Comparison of ENCODE assay signal across 8 cellular contexts in the genomic region with DNA sequence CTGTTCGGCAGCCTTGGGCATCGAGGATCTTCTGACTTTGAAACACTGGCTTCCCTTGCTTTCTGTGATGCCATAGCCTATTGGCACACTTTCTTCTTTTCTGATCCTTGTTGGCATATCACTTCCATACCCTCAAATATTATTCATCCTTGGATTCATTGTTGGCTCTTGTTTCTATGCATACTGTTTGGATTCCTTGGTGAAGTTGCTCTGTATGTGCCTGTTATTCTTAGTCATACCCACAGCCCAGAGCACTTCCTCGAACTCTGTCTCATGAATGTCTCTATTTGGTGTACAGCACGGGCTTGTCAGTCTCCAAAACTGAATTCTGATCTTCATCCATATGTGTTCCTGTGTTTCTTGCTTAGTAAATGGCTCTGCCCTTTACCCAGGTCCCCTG.
DNase-seq lines count a peak whose midpoint lies in the region; ATAC-seq, FAIRE-seq and TF ChIP-seq lines count a peak whose summit lies in the region.
"Not testable (repeated sequence)": the region's sequence is repeated elsewhere in the genome, so short reads cannot be mapped to it uniquely, and the experiment has no call there.

No MANE protein-coding gene starts in this region.

- H2AFZ ChIP-seq in OCI-LY1 (ENCODE audit: low read length), result not testable (repeated sequence)

- not testable (repeated sequence) for H3K79me2 ChIP-seq in OCI-LY1 (ENCODE audit: insufficient read depth, low read length)

- not testable (repeated sequence) for H3K9me3 ChIP-seq in A549; OCI-LY1 (ENCODE audit: low read length); RWPE2 (ENCODE audit: severe bottlenecking); left lung

- H3K36me3 Mint-ChIP-seq in HFFc6 (ENCODE audit: low read depth); activated naive CD4-positive, alpha-beta T cell treated with anti-CD3 and anti-CD28 coated beads, Interleukin-2, amount 10 ng/mL, durations not matched to agents 7 days and 5 days; dendritic cell treated with granulocyte-macrophage colony-stimulating factor and Interleukin-4, amounts not matched to agents 40 ng/mL and 50 ng/mL, for 4 days (ENCODE audit: low read depth); stimulated activated memory B cell treated with anti-CD40 and anti-IgM and Interleukin-4, amounts not matched to agents 10 μg/mL and 1 μg/mL and 100 μg/mL, for 72 hours: not testable (repeated sequence)

- not testable (repeated sequence) for H3K4me3 Mint-ChIP-seq in HFFc6; activated naive CD4-positive, alpha-beta T cell treated with anti-CD3 and anti-CD28 coated beads, Interleukin-2, amount 10 ng/mL, durations not matched to agents 7 days and 5 days; dendritic cell treated with granulocyte-macrophage colony-stimulating factor and Interleukin-4, amounts not matched to agents 40 ng/mL and 50 ng/mL, for 4 days; stimulated activated memory B cell treated with anti-CD40 and anti-IgM and Interleukin-4, amounts not matched to agents 10 μg/mL and 1 μg/mL and 100 μg/mL, for 72 hours

- not testable (repeated sequence) for H3K4me3 ChIP-seq in A549; RWPE2 (ENCODE audit: severe bottlenecking); left lung
- H3K4me3 ChIP-seq in OCI-LY1 (ENCODE audit: low read depth, low read length, poor library complexity, severe bottlenecking), result peak overlapping the region; percentile 18

- not testable (repeated sequence) for TF ChIP-seq EP300 in A549 (IDR thresholded peaks at IDR 0.05)

- not testable (repeated sequence) for H3K27me3 Mint-ChIP-seq in HFFc6 (ENCODE audit: insufficient read depth); activated naive CD4-positive, alpha-beta T cell treated with anti-CD3 and anti-CD28 coated beads, Interleukin-2, amount 10 ng/mL, durations not matched to agents 7 days and 5 days; stimulated activated memory B cell treated with anti-CD40 and anti-IgM and Interleukin-4, amounts not matched to agents 10 μg/mL and 1 μg/mL and 100 μg/mL, for 72 hours
- H3K27me3 Mint-ChIP-seq in dendritic cell treated with granulocyte-macrophage colony-stimulating factor and Interleukin-4, amounts not matched to agents 40 ng/mL and 50 ng/mL, for 4 days, result peaks cover 13% of the 10 kb centered on the region

- peak overlapping the region; percentile 30; the same call in 1 of the 2 replicates for H3K9ac ChIP-seq in OCI-LY1 (ENCODE audit: low read length)

- peaks cover 19% of the 10 kb centered on the region for H3K4me1 Mint-ChIP-seq in HFFc6 (ENCODE audit: low read depth)
- H3K4me1 Mint-ChIP-seq in activated naive CD4-positive, alpha-beta T cell treated with anti-CD3 and anti-CD28 coated beads, Interleukin-2, amount 10 ng/mL, durations not matched to agents 7 days and 5 days, result not testable (repeated sequence)
- H3K4me1 Mint-ChIP-seq in dendritic cell treated with granulocyte-macrophage colony-stimulating factor and Interleukin-4, amounts not matched to agents 40 ng/mL and 50 ng/mL, for 4 days (ENCODE audit: low read depth), result peaks cover 39% of the 10 kb centered on the region
- peaks cover 50% of the 10 kb centered on the region for H3K4me1 Mint-ChIP-seq in stimulated activated memory B cell treated with anti-CD40 and anti-IgM and Interleukin-4, amounts not matched to agents 10 μg/mL and 1 μg/mL and 100 μg/mL, for 72 hours

- POLR2A ChIA-PET in A549 (lab: Yijun Ruan, JAX), result not testable (repeated sequence)

- H3F3A ChIP-seq in OCI-LY1 (ENCODE audit: insufficient read depth, low read length), result not testable (repeated sequence)

- WGBS in A549 (ENCODE audit: missing lambda C conversion rate), result 32% methylated on average over 4 of the region's 4 CpGs

- not testable (repeated sequence) for H3K9me3 Mint-ChIP-seq in HFFc6; activated naive CD4-positive, alpha-beta T cell treated with anti-CD3 and anti-CD28 coated beads, Interleukin-2, amount 10 ng/mL, durations not matched to agents 7 days and 5 days; dendritic cell treated with granulocyte-macrophage colony-stimulating factor and Interleukin-4, amounts not matched to agents 40 ng/mL and 50 ng/mL, for 4 days; stimulated activated memory B cell treated with anti-CD40 and anti-IgM and Interleukin-4, amounts not matched to agents 10 μg/mL and 1 μg/mL and 100 μg/mL, for 72 hours

- H4K20me1 ChIP-seq in OCI-LY1 (ENCODE audit: insufficient read depth, low read length), result not testable (repeated sequence)

- not testable (repeated sequence) for TF ChIP-seq POLR2A in A549 (IDR thresholded peaks at IDR 0.05; ENCODE audit: low read length)

- not testable (repeated sequence) for TF ChIP-seq RAD21 in A549 (conservative IDR thresholded peaks at IDR 0.05 in 1 of 2, IDR thresholded peaks at IDR 0.05 in 1 of 2)

- H3K4me1 ChIP-seq in A549; RWPE2 (ENCODE audit: insufficient read depth, poor library complexity, severe bottlenecking); left lung: not testable (repeated sequence)
- peaks cover 76% of the 10 kb centered on the region for H3K4me1 ChIP-seq in OCI-LY1 (ENCODE audit: insufficient read depth, low read length, severe bottlenecking)

- H3K4me2 ChIP-seq in A549, result not testable (repeated sequence)
- peak overlapping the region; percentile 48 for H3K4me2 ChIP-seq in OCI-LY1 (ENCODE audit: low read length)

- H3K9me2 ChIP-seq in OCI-LY1 (ENCODE audit: low read depth, low read length), result not testable (repeated sequence)

- DNase-seq in A549 (ENCODE audit: low read depth in 1 of 2, low spot score in 1 of 2); RWPE2 (ENCODE audit: low spot score); activated naive CD4-positive, alpha-beta T cell treated with anti-CD3 and anti-CD28 coated beads, Interleukin-2, amount 10 ng/mL, durations not matched to agents 7 days and 5 days; left lung: not testable (repeated sequence)
- peak; percentile 71 for DNase-seq in HFFc6

- not testable (repeated sequence) for H3K27ac ChIP-seq in A549, left lung
- peak overlapping the region; percentile 80 for H3K27ac ChIP-seq in OCI-LY1 (ENCODE audit: low read depth, low read length, poor library complexity, severe bottlenecking)
- H3K27ac ChIP-seq in RWPE2 (ENCODE audit: poor library complexity, severe bottlenecking), result peak overlapping the region; percentile 21

- not testable (repeated sequence) for FAIRE-seq in A549 (lab: Jason Lieb, UNC)

- not testable (repeated sequence) for H3K27me3 ChIP-seq in OCI-LY1 (ENCODE audit: insufficient read depth, low read length); RWPE2 (ENCODE audit: insufficient read depth, poor library complexity, severe bottlenecking); left lung

- intact Hi-C loops in dendritic cell treated with granulocyte-macrophage colony-stimulating factor and Interleukin-4, amounts not matched to agents 40 ng/mL and 50 ng/mL, for 4 days (cut with micrococcal nuclease); left lung (cut with DNase I): not testable (repeated sequence)

- TF ChIP-seq CTCF in A549 (IDR thresholded peaks at IDR 0.05); HFFc6 (IDR thresholded peaks at IDR 0.05); OCI-LY1 (IDR thresholded peaks at IDR 0.05; ENCODE audit: low read length); RWPE2 (IDR thresholded peaks at IDR 0.05; ENCODE audit: poor library complexity, severe bottlenecking); left lung (IDR thresholded peaks at IDR 0.05): not testable (repeated sequence)

- H3K27ac Mint-ChIP-seq in HFFc6, result peak overlapping the region; percentile 76
- peak overlapping the region; percentile 42 for H3K27ac Mint-ChIP-seq in activated naive CD4-positive, alpha-beta T cell treated with anti-CD3 and anti-CD28 coated beads, Interleukin-2, amount 10 ng/mL, durations not matched to agents 7 days and 5 days
- peak overlapping the region; percentile 82 for H3K27ac Mint-ChIP-seq in dendritic cell treated with granulocyte-macrophage colony-stimulating factor and Interleukin-4, amounts not matched to agents 40 ng/mL and 50 ng/mL, for 4 days
- peak overlapping the region; percentile 63 for H3K27ac Mint-ChIP-seq in stimulated activated memory B cell treated with anti-CD40 and anti-IgM and Interleukin-4, amounts not matched to agents 10 μg/mL and 1 μg/mL and 100 μg/mL, for 72 hours

- peak; percentile 81 to 89 for ATAC-seq in A549
- peak; percentile 99 for ATAC-seq in RWPE2 (ENCODE audit: low read depth)
- ATAC-seq in left lung, result peak; percentile 28
- ATAC-seq in stimulated activated memory B cell treated with anti-CD40 and anti-IgM and Interleukin-4, amounts not matched to agents 10 μg/mL and 1 μg/mL and 100 μg/mL, for 72 hours, result not testable (repeated sequence)

- not testable (repeated sequence) for H3K36me3 ChIP-seq in OCI-LY1 (ENCODE audit: insufficient read depth, low read length); RWPE2 (ENCODE audit: low read depth); left lung

- CTCF ChIA-PET in A549 (lab: Yijun Ruan, JAX); activated naive CD4-positive, alpha-beta T cell treated with anti-CD3 and anti-CD28 coated beads, Interleukin-2, amount 10 ng/mL, durations not matched to agents 7 days and 5 days (lab: Charles Lee): not testable (repeated sequence)
